8 cellular contexts compared by ENCODE assay signal in genomic region chr5:35803221-35803651, GRCh38. TPM values are rescaled to one million over a fixed set of nuclear protein-coding genes. Genes with fewer than 3 reads are reported as not detected.
A peak's percentile ranks its signal among the peaks of the same experiment; 100 is the strongest.
DNase-seq lines count a peak whose midpoint lies in the region; ATAC-seq and TF ChIP-seq lines count a peak whose summit lies in the region.

No MANE protein-coding gene starts in this region.

- no peaks in the 10 kb centered on the region for H3K9me3 Mint-ChIP-seq in activated CD8-positive, alpha-beta T cell treated with anti-CD3 and anti-CD28 coated beads for 36 hours

- no peaks in the 10 kb centered on the region for H3K36me3 ChIP-seq in heart left ventricle
- H3K36me3 ChIP-seq in skeletal muscle satellite cell (ENCODE audit: insufficient read depth, low read length) = no peaks in the 10 kb centered on the region
- no peaks in the 10 kb centered on the region for H3K36me3 ChIP-seq in spleen
- H3K36me3 ChIP-seq in Karpas-422 (ENCODE audit: insufficient read depth, low read length) = no peaks in the 10 kb centered on the region

- ATAC-seq in activated CD8-positive, alpha-beta T cell treated with anti-CD3 and anti-CD28 coated beads for 36 hours = peak; percentile 43
- ATAC-seq in heart left ventricle = peak in 3 of 4 donors; percentile 59 to 67 (median 67)

- H3K4me3 Mint-ChIP-seq in activated CD8-positive, alpha-beta T cell treated with anti-CD3 and anti-CD28 coated beads for 36 hours = no peak overlapping the region

- intact Hi-C loops in activated CD8-positive, alpha-beta T cell treated with anti-CD3 and anti-CD28 coated beads for 36 hours (cut with micrococcal nuclease) = no loop called here
- intact Hi-C loops in heart left ventricle (cut with DNase I) (no loop called here), spleen (cut with DNase I; ENCODE audit: low total_unique reads) (no loop called here)

- H4K20me1 ChIP-seq in Karpas-422 (ENCODE audit: insufficient read depth, low read depth, low read length) = no peaks in the 10 kb centered on the region

- CTCF ChIA-PET in activated CD8-positive, alpha-beta T cell treated with anti-CD3 and anti-CD28 coated beads for 36 hours (lab: Charles Lee) = interaction anchor here (1.8 to 2.1 kb wide), 2 partner anchors 10 to 121 kb away, joined by 7 to 13 read pairs; no protein-coding TSS in a partner anchor

- peak overlapping the region; percentile 22 for H3K4me2 ChIP-seq in skeletal muscle satellite cell (ENCODE audit: low read length)
- no peak overlapping the region for H3K4me2 ChIP-seq in Karpas-422 (ENCODE audit: low read depth, low read length, poor library complexity, severe bottlenecking)

- H3K36me3 Mint-ChIP-seq in activated CD8-positive, alpha-beta T cell treated with anti-CD3 and anti-CD28 coated beads for 36 hours (ENCODE audit: low read depth) = peaks cover 10% of the 10 kb centered on the region

- TF ChIP-seq CTCF in LNCaP clone FGC (IDR thresholded peaks at IDR 0.05; ENCODE audit: control insufficient read depth, extremely low read depth, insufficient read depth) = no peak
- no peak for TF ChIP-seq CTCF in activated CD8-positive, alpha-beta T cell treated with anti-CD3 and anti-CD28 coated beads for 36 hours (IDR thresholded peaks at IDR 0.05)
- TF ChIP-seq CTCF in heart left ventricle (IDR thresholded peaks at IDR 0.05) = no peak
- no peak for TF ChIP-seq CTCF in spleen (IDR thresholded peaks at IDR 0.05 in 8 of 11, conservative IDR thresholded peaks at IDR 0.05 in 3 of 11)

- no peaks in the 10 kb centered on the region for H3K9me2 ChIP-seq in Karpas-422 (replicated peaks; ENCODE audit: insufficient read depth, low read length)

- H3K27me3 ChIP-seq in heart left ventricle = no peaks in the 10 kb centered on the region
- H3K27me3 ChIP-seq in skeletal muscle satellite cell (ENCODE audit: control insufficient read depth, insufficient read depth, low read length) = no peaks in the 10 kb centered on the region
- no peaks in the 10 kb centered on the region for H3K27me3 ChIP-seq in spleen (replicated peaks in 1 of 7)
- no peaks in the 10 kb centered on the region for H3K27me3 ChIP-seq in Karpas-422 (ENCODE audit: low read length)

- no peaks in the 10 kb centered on the region for H3K27me3 Mint-ChIP-seq in activated CD8-positive, alpha-beta T cell treated with anti-CD3 and anti-CD28 coated beads for 36 hours

- H3K9me3 ChIP-seq in heart left ventricle (no peaks in the 10 kb centered on the region), skeletal muscle satellite cell (replicated peaks; ENCODE audit: low read length) (no peaks in the 10 kb centered on the region), spleen (no peaks in the 10 kb centered on the region), Karpas-422 (ENCODE audit: low read length) (no peaks in the 10 kb centered on the region)

- H3K4me3 ChIP-seq in LNCaP clone FGC (ENCODE audit: low read depth, low read length) (no peak overlapping the region), heart left ventricle (no peak overlapping the region), skeletal muscle satellite cell (ENCODE audit: low read length) (no peak overlapping the region), spleen (no peak overlapping the region), Karpas-422 (ENCODE audit: low read length) (no peak overlapping the region)

- peak in 9 of 14 donors; percentile 17 to 49 (median 39) for DNase-seq in C1 segment of cervical spinal cord (lab: John Stamatoyannopoulos, UW)
- peak; percentile 10 for DNase-seq in LNCaP clone FGC (ENCODE audit: low read depth)
- no peak for DNase-seq in activated CD8-positive, alpha-beta T cell treated with anti-CD3 and anti-CD28 coated beads for 36 hours
- peak; percentile 25 to 64 (median 30) for DNase-seq in heart left ventricle
- DNase-seq in spleen = no peak
- DNase-seq in NCI-H1048 (lab: John Stamatoyannopoulos, UW) = no peak
- no peak for DNase-seq in Karpas-422

- WGBS in heart left ventricle, 4 donors = 18 to 33% (median 29%) methylated on average over 3 of the region's 3 CpGs
- 17 to 36% (median 24%) methylated on average over 3 of the region's 3 CpGs for WGBS in spleen, 5 donors

- no peak overlapping the region for H2AFZ ChIP-seq in Karpas-422 (ENCODE audit: low read length)

- no peak for TF ChIP-seq POLR2A in heart left ventricle (IDR thresholded peaks at IDR 0.05)
- TF ChIP-seq POLR2A in spleen (IDR thresholded peaks at IDR 0.05) = no peak

- H3K9ac ChIP-seq in skeletal muscle satellite cell (ENCODE audit: low read depth, low read length) (no peak overlapping the region), Karpas-422 (ENCODE audit: low read length) (no peak overlapping the region)

- POLR2A ChIA-PET in activated CD8-positive, alpha-beta T cell treated with anti-CD3 and anti-CD28 coated beads for 36 hours (lab: Charles Lee) = interaction anchor here (1.2 to 2.7 kb wide), 5 partner anchors 9 to 52 kb away, joined by 6 to 26 read pairs (median 7); partner anchors contain the start of gene IL7R

- H3K79me2 ChIP-seq in Karpas-422 (ENCODE audit: low read length) = no peaks in the 10 kb centered on the region

- peaks cover 64% of the 10 kb centered on the region for H3K4me1 Mint-ChIP-seq in activated CD8-positive, alpha-beta T cell treated with anti-CD3 and anti-CD28 coated beads for 36 hours (ENCODE audit: low read depth)

- H3K4me1 ChIP-seq in heart left ventricle (peaks cover 0 to 13% (median 0%) of the 10 kb centered on the region in 12 donors), skeletal muscle satellite cell (ENCODE audit: control insufficient read depth, insufficient read depth, low read length) (peaks cover 8% of the 10 kb centered on the region), spleen (peaks cover 9 to 19% (median 12%) of the 10 kb centered on the region in 6 donors), Karpas-422 (ENCODE audit: low read length) (no peaks in the 10 kb centered on the region)

- no peak overlapping the region for H3K27ac ChIP-seq in heart left ventricle
- H3K27ac ChIP-seq in spleen = peak overlapping the region in 2 of 8 donors; percentile 15 to 23
- no peak overlapping the region for H3K27ac ChIP-seq in Karpas-422 (ENCODE audit: low read length)

- H3K27ac Mint-ChIP-seq in activated CD8-positive, alpha-beta T cell treated with anti-CD3 and anti-CD28 coated beads for 36 hours = peak overlapping the region; percentile 69

RNA-seq across cellular contexts. Expression of gene IL7R, which starts 53.5 kb away (rescaled TPM):
- total RNA-seq in activated CD8-positive, alpha-beta T cell treated with anti-CD3 and anti-CD28 coated beads for 36 hours = 100 to 1,000 TPM; 136 to 142 TPM
- 10 to 100 TPM in 1 of 9 donors, 1 to 10 TPM in 2, under 1 TPM in 6; 0.32 to 12.0 (median 0.61) TPM for total RNA-seq in heart left ventricle
- polyA plus RNA-seq in heart left ventricle = under 1 TPM; 0.27 to 0.82 TPM
- total RNA-seq in skeletal muscle satellite cell (2012; rRNA removed) = 5.6 and 7.9 TPM in 2 replicates
- 100 to 1,000 TPM in 4 of 7 donors, 10 to 100 TPM in 3; 82.3 to 280 (median 130) TPM for total RNA-seq in spleen
- polyA plus RNA-seq in spleen = 10 to 100 TPM; 13.5 to 21.8 (median 16.3) TPM
- total RNA-seq in Karpas-422 (2014; rRNA removed; shearing (Covaris generic); ENCODE audit: low replicate concordance) = not detected in 2 replicates

Comparison
In these comparisons a context has a peak if more than half of its experiments do, and no peak if none do; other contexts are left out.
1. DNase-seq: peak in C1 segment of cervical spinal cord (9 of 14), LNCaP clone FGC (single experiment) and heart left ventricle (5 of 5); none in activated CD8-positive, alpha-beta T cell treated with anti-CD3 and anti-CD28 coated beads for 36 hours (single experiment), spleen (single experiment), NCI-H1048 (single experiment) and Karpas-422 (single experiment).
2. RNA of gene IL7R, which starts 53.5 kb away (total RNA-seq): 136 to 142 TPM in activated CD8-positive, alpha-beta T cell treated with anti-CD3 and anti-CD28 coated beads for 36 hours and 82.3 to 280 TPM in spleen; 0.32 to 12.0 TPM in heart left ventricle and not detected in Karpas-422; every median in the first group is over 4 times any median in the second.